ENCODE assay signal across 20 cellular contexts in genomic region chr7:121139427-121139826, GRCh38.
DNase-seq lines count a peak whose midpoint lies in the region; ATAC-seq and TF ChIP-seq lines count a peak whose summit lies in the region.
"Had no signal": no experiment of that assay in that cellular context is flagged by ENCODE, and none has a peak within 500 bp of the region (broad histone marks: within the 10 kb centered on the region; RNA-seq: fewer than 3 reads in every experiment).

No MANE protein-coding gene starts in this region.

- no peak overlapping the region for H3K27ac Mint-ChIP-seq in WTC11
- H3K27ac Mint-ChIP-seq: CD8-positive, alpha-beta T cell had no signal

- H3K9me3 Mint-ChIP-seq in WTC11: no peaks in the 10 kb centered on the region
- H3K9me3 Mint-ChIP-seq: CD8-positive, alpha-beta T cell had no signal

- peaks cover 56% of the 10 kb centered on the region for H3K4me1 ChIP-seq in DND-41 (ENCODE audit: insufficient read depth, low read length)
- H3K4me1 ChIP-seq in right lobe of liver: peaks cover 0 to 24% (median under 1%) of the 10 kb centered on the region in 4 donors
- H3K4me1 ChIP-seq: A549, Peyer's patch, SJSA1 had no signal

- H3K27me3 ChIP-seq in DND-41 (ENCODE audit: insufficient read depth, low read length, poor library complexity) (no peaks in the 10 kb centered on the region), right lobe of liver (no peaks in the 10 kb centered on the region)
- H3K27me3 ChIP-seq: BLaER1 treated with 17β-estradiol and CSF1 and Interleukin-3, amounts not matched to agents 10 nM and 100 nM; Peyer's patch; SJSA1 had no signal

- H3K79me2 ChIP-seq in DND-41 (ENCODE audit: insufficient read depth, low read length): no peaks in the 10 kb centered on the region

- no peaks in the 10 kb centered on the region for H3K27me3 Mint-ChIP-seq in WTC11 (ENCODE audit: low read depth)

- CTCF ChIA-PET in WTC11 (lab: Charles Lee): no interaction called here

- 72% methylated on average over 3 of the region's 3 CpGs for WGBS in right lobe of liver (ENCODE audit: insufficient coverage, low coverage, low lambda C conversion rate, missing lambda C conversion rate)

- H3K4me3 Mint-ChIP-seq in WTC11: no peak overlapping the region
- H3K4me3 Mint-ChIP-seq: CD8-positive, alpha-beta T cell had no signal

- H3K36me3 ChIP-seq in DND-41 (ENCODE audit: insufficient read depth, low read length) (no peaks in the 10 kb centered on the region), right lobe of liver (peaks cover 0 to 4% (median 0%) of the 10 kb centered on the region in 4 donors)
- H3K36me3 ChIP-seq: Peyer's patch had no signal

- H3K9me3 ChIP-seq in DND-41 (ENCODE audit: insufficient read depth, low read length, severe bottlenecking): no peaks in the 10 kb centered on the region
- no peaks in the 10 kb centered on the region for H3K9me3 ChIP-seq in right lobe of liver
- H3K9me3 ChIP-seq: A549; BLaER1 treated with 17β-estradiol and CSF1 and Interleukin-3, amounts not matched to agents 10 nM and 100 nM; Peyer's patch; SJSA1 had no signal

- H4K20me1 ChIP-seq in DND-41 (ENCODE audit: insufficient read depth, low read length): no peaks in the 10 kb centered on the region
- H4K20me1 ChIP-seq: BLaER1 treated with 17β-estradiol and CSF1 and Interleukin-3, amounts not matched to agents 10 nM and 100 nM had no signal

- H3K36me3 Mint-ChIP-seq in WTC11: no peaks in the 10 kb centered on the region
- H3K36me3 Mint-ChIP-seq: CD8-positive, alpha-beta T cell had no signal

- ATAC-seq in DND-41 (ENCODE audit: insufficient read depth, low read depth): no peak
- peak in 3 of 4 donors; percentile 66 to 74 (median 68) for ATAC-seq in right lobe of liver
- no peak for ATAC-seq in WTC11
- ATAC-seq in HG02852 (IDR thresholded peaks at IDR 0.05; ENCODE audit: unreplicated experiment): no peak
- ATAC-seq: A549; CD8-positive, alpha-beta T cell; HCT116 had no signal

- DNase-seq in AG10803 (ENCODE audit: low read depth) (peak; percentile 57), DND-41 (no peak), fibroblast of mammary gland (ENCODE audit: low read depth) (peak; percentile 23), right lobe of liver (no peak), NCI-H2081 treated with DMSO at 0.1 percent for 48 hours (lab: John Stamatoyannopoulos, UW) (no peak), WTC11 (ENCODE audit: low spot score) (no peak)
- DNase-seq: Calu3; CD8-positive, alpha-beta T cell; GOT3; MV-4-11; NCI-H1417; NCI-H187; NCI-H345; NCI-H524 treated with DMSO at 0.1 percent for 48 hours; Peyer's patch had no signal

- TF ChIP-seq CTCF in AG10803 (conservative IDR thresholded peaks at IDR 0.05; ENCODE audit: low read length) (no peak), DND-41 (IDR thresholded peaks at IDR 0.05; ENCODE audit: borderline replicate concordance, extremely low read depth, low read length, poor library complexity, severe bottlenecking) (no peak), fibroblast of mammary gland (conservative IDR thresholded peaks at IDR 0.05; ENCODE audit: control insufficient read depth, insufficient read depth, low read depth, low read length) (no peak), right lobe of liver (IDR thresholded peaks at IDR 0.05) (no peak), WTC11 (IDR thresholded peaks at IDR 0.05) (no peak)

- POLR2A ChIA-PET in WTC11 (lab: Charles Lee): no interaction called here

- intact Hi-C loops in right lobe of liver (cut with DNase I): no loop called here

- H2AFZ ChIP-seq in DND-41 (ENCODE audit: low read depth, low read length): no peak overlapping the region

- no peak overlapping the region; the same call in 1 of the 2 replicates for H3K9ac ChIP-seq in DND-41 (ENCODE audit: low read depth, low read length)
- H3K9ac ChIP-seq: BLaER1 treated with 17β-estradiol and CSF1 and Interleukin-3, amounts not matched to agents 10 nM and 100 nM had no signal

- no peak for TF ChIP-seq POLR2A in right lobe of liver (IDR thresholded peaks at IDR 0.05)

- H3K27ac ChIP-seq in DND-41 (ENCODE audit: low read length) (peak overlapping the region; percentile 58; the same call in 1 of the 2 replicates), right lobe of liver (peak overlapping the region in 2 of 3 donors; percentile 29 to 72)
- H3K27ac ChIP-seq: A549, SJSA1 had no signal

- H3K4me2 ChIP-seq in DND-41 (ENCODE audit: insufficient read depth, low read length): no peak overlapping the region

- no peaks in the 10 kb centered on the region for H3K4me1 Mint-ChIP-seq in WTC11

- H3K4me3 ChIP-seq in AG10803 (ENCODE audit: low read length) (no peak overlapping the region), DND-41 (ENCODE audit: low read depth in 1 of 2, low read length in 2 of 2) (no peak overlapping the region), fibroblast of mammary gland (ENCODE audit: control insufficient read depth, low read depth, low read length) (no peak overlapping the region), right lobe of liver (no peak overlapping the region)
- H3K4me3 ChIP-seq: A549, Peyer's patch, SJSA1 had no signal

TF ChIP-seq in WTC11, 78 proteins besides CTCF, POLR2A, EP300 and RAD21 (continues in another document):
- TF ChIP-seq SMAD4 (CRISPR knock-in tag; IDR thresholded peaks at IDR 0.05): no peak
- TF ChIP-seq HMGA2 (CRISPR knock-in tag; IDR thresholded peaks at IDR 0.05): no peak
- no peak for TF ChIP-seq ZNF138 (CRISPR knock-in tag; conservative IDR thresholded peaks at IDR 0.05)
- TF ChIP-seq CDX4 (CRISPR knock-in tag; IDR thresholded peaks at IDR 0.05; ENCODE audit: borderline replicate concordance): no peak
- no peak for TF ChIP-seq ZNF532 (CRISPR knock-in tag; IDR thresholded peaks at IDR 0.05; ENCODE audit: borderline replicate concordance)
- no peak for TF ChIP-seq ZNF121 (CRISPR knock-in tag; IDR thresholded peaks at IDR 0.05)
- no peak for TF ChIP-seq TCF7 (CRISPR knock-in tag; IDR thresholded peaks at IDR 0.05; ENCODE audit: low read depth)
- no peak for TF ChIP-seq ZNF232 (CRISPR knock-in tag; IDR thresholded peaks at IDR 0.05)
- no peak for TF ChIP-seq ZNF263 (CRISPR knock-in tag; IDR thresholded peaks at IDR 0.05; ENCODE audit: low read depth)
- no peak for TF ChIP-seq ZNF219 (CRISPR knock-in tag; IDR thresholded peaks at IDR 0.05; ENCODE audit: borderline replicate concordance)
- no peak for TF ChIP-seq IRF2 (CRISPR knock-in tag; IDR thresholded peaks at IDR 0.05; ENCODE audit: borderline replicate concordance, low read depth)
- TF ChIP-seq HMGXB4 (CRISPR knock-in tag; IDR thresholded peaks at IDR 0.05): no peak
- TF ChIP-seq OVOL2 (CRISPR knock-in tag; IDR thresholded peaks at IDR 0.05; ENCODE audit: borderline replicate concordance): no peak

Comparison
In these comparisons a context has a peak if more than half of its experiments do, and no peak if none do; other contexts are left out.
1. DNase-seq: peak in AG10803 (single experiment) and fibroblast of mammary gland (single experiment); none in DND-41 (single experiment), right lobe of liver (0 of 3), NCI-H2081 treated with DMSO at 0.1 percent for 48 hours (single experiment) and WTC11 (single experiment).
2. ATAC-seq: peak in right lobe of liver (3 of 4); none in DND-41 (single experiment), WTC11 (single experiment) and HG02852 (single experiment).